ENCODE assay signal across 9 cellular contexts in genomic region chr11:75113049-75113448, GRCh38. TPM values are rescaled to one million over a fixed set of nuclear protein-coding genes. Genes with fewer than 3 reads are reported as not detected.
"Had no signal": no experiment of that assay in that cellular context is flagged by ENCODE, and none has a peak within 500 bp of the region (broad histone marks: within the 10 kb centered on the region; RNA-seq: fewer than 3 reads in every experiment).

No MANE protein-coding gene starts in this region.

- DNase-seq: IMR-90, KBM-7, KG1 had no signal

- H3K27ac Mint-ChIP-seq: IgD-negative memory B cell had no signal

- FAIRE-seq: HepG2 had no signal

- H3K4me2 ChIP-seq: KMS-11 had no signal

- H3K4me1 Mint-ChIP-seq: IgD-negative memory B cell had no signal

- H3K27ac ChIP-seq: HL-60, KMS-11 had no signal

- H3K36me3 Mint-ChIP-seq: IgD-negative memory B cell had no signal

- ATAC-seq: HepG2 had no signal

- H3K9ac ChIP-seq: KMS-11 had no signal

RNA-seq across cellular contexts. Expression of gene OR2AT4, which starts 16.4 kb away (rescaled TPM):
- total RNA-seq: HepG2, HT-29, HT1080, IMR-90 had no signal
- polyA plus RNA-seq: HepG2, IgD-negative memory B cell, IMR-90 had no signal

RNA-seq across cellular contexts. Expression of gene SLCO2B1, which starts 37.9 kb away (rescaled TPM):
- total RNA-seq: HT1080, IMR-90 had no signal
- polyA plus RNA-seq: IgD-negative memory B cell, IMR-90 had no signal
